ENCODE assay signal across 1 cellular context in the genomic region with DNA sequence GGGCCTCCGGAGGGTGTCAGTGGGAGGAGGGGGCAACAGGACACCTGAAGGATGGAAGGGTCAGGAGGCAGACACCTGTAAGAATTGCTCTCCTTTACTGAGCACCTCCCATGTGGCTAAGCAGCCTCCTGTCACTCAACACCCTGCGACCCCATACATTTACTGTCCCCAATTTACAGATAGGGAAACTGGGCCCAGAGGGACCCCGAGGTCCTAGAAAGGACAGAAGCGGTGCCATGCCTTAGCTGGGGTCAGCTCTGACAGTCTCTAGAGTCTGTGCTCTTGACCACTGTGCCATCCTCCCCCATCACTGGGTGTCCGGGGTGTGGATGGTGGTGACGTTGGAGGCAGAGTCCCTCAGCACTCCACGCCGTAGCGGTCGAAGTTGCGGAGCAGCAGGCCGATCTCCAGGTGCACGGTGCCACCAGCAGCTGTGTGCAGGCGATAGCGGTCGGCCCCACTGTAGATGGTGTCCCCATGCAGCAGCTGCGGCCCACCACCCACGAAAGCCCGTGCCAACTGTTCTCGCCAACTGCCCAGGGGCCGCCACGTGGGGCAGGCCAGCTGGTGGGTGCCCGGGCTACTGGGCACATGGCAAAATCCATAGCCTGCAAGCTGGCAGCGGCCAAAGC.
TF ChIP-seq lines count a peak whose summit lies in the region.

No MANE protein-coding gene starts in this region.

TF ChIP-seq in endothelial cell of umbilical vein, 7 proteins besides CTCF, POLR2A, EP300 and RAD21:
- TF ChIP-seq EZH2 (IDR thresholded peaks at IDR 0.05; ENCODE audit: borderline replicate concordance, low read depth, low read length, severe bottlenecking) (no peak), POLR2AphosphoS5 (IDR thresholded peaks at IDR 0.05; ENCODE audit: insufficient read depth, low read depth, low read length) (no peak), GATA2 (IDR thresholded peaks at IDR 0.05; ENCODE audit: insufficient read depth, insufficient read length, low read depth, low read length) (no peak), MYC (IDR thresholded peaks at IDR 0.05; ENCODE audit: low read depth, low read length) (no peak), JUN (IDR thresholded peaks at IDR 0.05; ENCODE audit: borderline replicate concordance, insufficient read depth, insufficient read length, low read depth) (no peak), FOS (IDR thresholded peaks at IDR 0.05; ENCODE audit: borderline replicate concordance, insufficient read depth, low read length) (no peak)
- TF ChIP-seq, protein P1, sequence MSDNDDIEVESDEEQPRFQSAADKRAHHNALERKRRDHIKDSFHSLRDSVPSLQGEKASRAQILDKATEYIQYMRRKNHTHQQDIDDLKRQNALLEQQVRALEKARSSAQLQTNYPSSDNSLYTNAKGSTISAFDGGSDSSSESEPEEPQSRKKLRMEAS (IDR thresholded peaks at IDR 0.05; ENCODE audit: insufficient read depth, insufficient read length): no peak
